ENCODE assay signal across 8 cellular contexts in the genomic region with DNA sequence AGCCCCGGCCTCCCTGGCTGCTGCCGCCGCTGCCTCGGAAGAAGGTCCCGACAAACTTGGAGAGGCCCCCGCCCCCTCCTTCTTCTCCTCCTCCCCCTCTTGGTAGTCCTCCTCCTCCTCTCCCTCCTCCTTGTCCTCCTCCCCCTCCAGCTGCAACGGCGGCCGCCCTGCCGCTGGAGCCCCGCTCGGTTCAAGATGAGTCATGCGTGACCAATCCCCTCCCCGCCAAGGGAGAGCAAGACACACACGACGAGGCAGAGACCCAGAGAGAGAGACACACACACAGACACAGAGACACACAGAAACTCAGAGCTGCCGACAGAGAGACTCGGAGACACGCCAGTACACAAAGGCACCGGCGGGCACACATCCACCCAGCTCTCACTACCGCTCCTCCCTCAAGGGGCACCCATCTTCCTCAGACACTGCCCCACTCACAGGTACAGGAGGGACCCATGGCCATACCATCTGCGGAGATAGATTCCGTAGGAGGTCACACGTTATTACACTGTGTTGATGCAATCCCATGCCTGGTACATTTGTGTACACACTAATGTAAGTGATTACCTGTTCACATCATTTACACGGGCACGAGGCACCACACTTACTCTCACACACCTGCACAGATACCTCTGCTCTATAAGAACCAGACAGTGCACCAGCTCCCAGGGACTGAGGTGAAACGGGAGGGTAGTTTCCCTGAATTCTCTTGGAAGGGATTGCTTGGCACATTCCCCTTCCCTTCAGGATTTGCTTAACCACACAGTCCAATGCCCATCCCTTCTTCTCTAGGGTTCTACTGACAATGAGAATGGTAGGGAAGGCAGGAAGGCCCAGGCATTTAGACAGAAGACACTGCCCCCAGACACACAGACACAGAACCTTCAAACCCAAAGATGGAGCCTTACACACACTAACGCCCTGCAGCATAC. TPM values are rescaled to one million over a fixed set of nuclear protein-coding genes. Genes with fewer than 3 reads are reported as not detected.
DNase-seq lines count a peak whose midpoint lies in the region; TF ChIP-seq lines count a peak whose summit lies in the region.

A gene (minus strand): TSS at position 52 of the 932 bp plus-strand sequence. CDS start 217 bp downstream, outside the sequence.

- H3K23ac ChIP-seq in trophoblast cell (ENCODE audit: low read length): peak within 1 kb of the TSS; percentile 3

- peak within 1 kb of the TSS; percentile 1 for H3K4me3 ChIP-seq in fibroblast of mammary gland (ENCODE audit: control insufficient read depth, low read depth, low read length)
- peak within 1 kb of the TSS; percentile 33 for H3K4me3 ChIP-seq in trophoblast cell (ENCODE audit: low read depth, low read length)

- no peaks in the 10 kb centered on the region for H3K36me3 ChIP-seq in trophoblast cell (ENCODE audit: control insufficient read depth in 1 of 2, insufficient read depth in 2 of 2, low read length in 2 of 2)

- no peak within 1 kb of the TSS for H3K18ac ChIP-seq in trophoblast cell (ENCODE audit: low read length)

- peaks cover 68% of the 10 kb centered on the region for H3K27me3 ChIP-seq in trophoblast cell (ENCODE audit: insufficient read depth, low read length)

- H2BK12ac ChIP-seq in trophoblast cell (ENCODE audit: low read length): no peak within 1 kb of the TSS

- H3K9me3 ChIP-seq in trophoblast cell (ENCODE audit: insufficient read depth, low read depth, low read length): peaks cover 12% of the 10 kb centered on the region

- H4K91ac ChIP-seq in trophoblast cell (ENCODE audit: low read depth, low read length): no peak within 1 kb of the TSS

- CTCF ChIA-PET in RWPE1 (lab: Yijun Ruan, JAX): interaction anchor here (0.7 kb wide), 1 partner anchor 15 kb away, joined by 3 read pairs; no protein-coding TSS in a partner anchor

- POLR2A ChIA-PET in RWPE1 (lab: Yijun Ruan, JAX; ENCODE audit: low non-redundant PET): no interaction called here

- peaks cover 2 to 8% of the 10 kb centered on the region in 2 experiments for H3K4me1 ChIP-seq in trophoblast cell (ENCODE audit: control insufficient read depth in 1 of 2, insufficient read depth in 2 of 2, low read length in 2 of 2)

- no peak within 1 kb of the TSS for H2BK5ac ChIP-seq in trophoblast cell (ENCODE audit: low read depth, low read length, poor library complexity)

- peak within 1 kb of the TSS; percentile 70 for H3K4me2 ChIP-seq in trophoblast cell (ENCODE audit: low read length)

- no peak within 1 kb of the TSS for H2AFZ ChIP-seq in trophoblast cell (ENCODE audit: insufficient read depth, low read length, poor library complexity)

- H3K4ac ChIP-seq in trophoblast cell (ENCODE audit: low read depth, low read length): no peak within 1 kb of the TSS

- H2BK120ac ChIP-seq in trophoblast cell (ENCODE audit: insufficient read depth, low read length, poor library complexity): no peak within 1 kb of the TSS

- H3K79me1 ChIP-seq in trophoblast cell (ENCODE audit: low read length): no peaks in the 10 kb centered on the region

- H3K27ac ChIP-seq in RWPE1: peak within 1 kb of the TSS; percentile 17; the same call in 1 of the 2 replicates
- H3K27ac ChIP-seq in trophoblast cell (ENCODE audit: low read depth, low read length): no peak within 1 kb of the TSS

- H3K9ac ChIP-seq in trophoblast cell (ENCODE audit: low read length): no peak within 1 kb of the TSS

- no peak within 1 kb of the TSS for H3K14ac ChIP-seq in trophoblast cell (ENCODE audit: low read length)

- H2AK5ac ChIP-seq in trophoblast cell (ENCODE audit: low read length): no peak within 1 kb of the TSS

- TF ChIP-seq CTCF in RWPE1 (conservative IDR thresholded peaks at IDR 0.05; ENCODE audit: low read depth) (no peak), fibroblast of mammary gland (conservative IDR thresholded peaks at IDR 0.05; ENCODE audit: control insufficient read depth, insufficient read depth, low read depth, low read length) (no peak)

- no peak within 1 kb of the TSS for H4K12ac ChIP-seq in trophoblast cell (ENCODE audit: low read depth, low read length)

- no CpG with 5 or more reads among the region's 29 CpGs for WGBS in trophoblast cell (ENCODE audit: extremely low coverage, insufficient coverage, insufficient read length)

- no peak within 1 kb of the TSS for H4K8ac ChIP-seq in trophoblast cell (ENCODE audit: low read depth, low read length)

- DNase-seq in ELR (ENCODE audit: low read depth) (peak; percentile 70), RWPE1 (ENCODE audit: low spot score) (peak; percentile 69), fibroblast of mammary gland (ENCODE audit: low read depth) (peak; percentile 37), trophoblast cell (no peak), OCI-M2 (lab: John Stamatoyannopoulos, UW; ENCODE audit: unreplicated experiment) (no peak), HT-29 (ENCODE audit: low spot score) (no peak)
- DNase-seq in activated CD8-positive, alpha-beta memory T cell treated with anti-CD3 and anti-CD28 coated beads, Interleukin-2, amount 50 U/mL, for 48 hours: no peak
- DNase-seq in activated CD4-positive, CD25-positive, alpha-beta regulatory T cell (lab: John Stamatoyannopoulos, UW): no peak

- no peaks in the 10 kb centered on the region for H3K79me2 ChIP-seq in trophoblast cell (ENCODE audit: control insufficient read depth, insufficient read depth, low read length, poor library complexity)

RNA-seq across cellular contexts. Expression of the gene that starts here (rescaled TPM):
- 0.04 and 0.07 TPM in 2 replicates for polyA plus RNA-seq in trophoblast cell (2013)
- total RNA-seq in HT-29 (2014; rRNA removed; shearing (Covaris generic)): not detected in 2 replicates

Comparison
In these comparisons a context has a peak if more than half of its experiments do, and no peak if none do; other contexts are left out.
1. DNase-seq: peak in ELR (single experiment), RWPE1 (single experiment) and fibroblast of mammary gland (single experiment); none in trophoblast cell (0 of 2), activated CD8-positive, alpha-beta memory T cell treated with anti-CD3 and anti-CD28 coated beads, Interleukin-2, amount 50 U/mL, for 48 hours (single experiment), OCI-M2 (single experiment), HT-29 (single experiment) and activated CD4-positive, CD25-positive, alpha-beta regulatory T cell (0 of 4).